ENCODE assay signal across 17 cellular contexts in genomic region chr11:11882539-11882938, GRCh38. TPM values are rescaled to one million over a fixed set of nuclear protein-coding genes. Genes with fewer than 3 reads are reported as not detected.
DNase-seq lines count a peak whose midpoint lies in the region; ATAC-seq, FAIRE-seq and TF ChIP-seq lines count a peak whose summit lies in the region.
"Had no signal": no experiment of that assay in that cellular context is flagged by ENCODE, and none has a peak within 500 bp of the region (broad histone marks: within the 10 kb centered on the region; RNA-seq: fewer than 3 reads in every experiment).

No MANE protein-coding gene starts in this region.

- TF ChIP-seq CTCF in VCaP (conservative IDR thresholded peaks at IDR 0.05): no peak

- H3K4me3 Mint-ChIP-seq in activated T-cell treated with anti-CD3 and anti-CD28 coated beads, Interleukin-2, amount 50 U/mL, for 24 hours: no peak overlapping the region
- no peak overlapping the region for H3K4me3 Mint-ChIP-seq in immature natural killer cell
- H3K4me3 Mint-ChIP-seq: GM23338 had no signal

- peaks cover 50% of the 10 kb centered on the region for H3K4me1 Mint-ChIP-seq in activated T-cell treated with anti-CD3 and anti-CD28 coated beads, Interleukin-2, amount 50 U/mL, for 24 hours (ENCODE audit: low read depth)
- H3K4me1 Mint-ChIP-seq in immature natural killer cell: peaks cover 52 to 88% of the 10 kb centered on the region in 2 donors

- H3K27ac Mint-ChIP-seq in activated T-cell treated with anti-CD3 and anti-CD28 coated beads, Interleukin-2, amount 50 U/mL, for 24 hours: peak overlapping the region; percentile 20
- H3K27ac Mint-ChIP-seq in immature natural killer cell: peak overlapping the region in 4 of 6 donors; percentile 14 to 87 (median 58)

- no peaks in the 10 kb centered on the region for H3K27me3 Mint-ChIP-seq in activated T-cell treated with anti-CD3 and anti-CD28 coated beads, Interleukin-2, amount 50 U/mL, for 24 hours
- peaks cover 3 to 6% (median 4%) of the 10 kb centered on the region in 3 donors for H3K27me3 Mint-ChIP-seq in immature natural killer cell (ENCODE audit: low read depth in 3 of 3)

- FAIRE-seq in frontal cortex (lab: Jason Lieb, UNC): no peak
- FAIRE-seq: A204.1 had no signal

- no peaks in the 10 kb centered on the region for H3K9me3 Mint-ChIP-seq in activated T-cell treated with anti-CD3 and anti-CD28 coated beads, Interleukin-2, amount 50 U/mL, for 24 hours
- H3K9me3 Mint-ChIP-seq in immature natural killer cell: no peaks in the 10 kb centered on the region
- H3K9me3 Mint-ChIP-seq: GM23338 had no signal

- ATAC-seq in GM21423 (IDR thresholded peaks at IDR 0.05; ENCODE audit: unreplicated experiment): no peak
- ATAC-seq: GM23338, HCT116 had no signal

- H3K36me3 Mint-ChIP-seq in activated T-cell treated with anti-CD3 and anti-CD28 coated beads, Interleukin-2, amount 50 U/mL, for 24 hours (ENCODE audit: low read depth): peaks cover 63% of the 10 kb centered on the region
- H3K36me3 Mint-ChIP-seq in immature natural killer cell: peaks cover 26 to 29% (median 27%) of the 10 kb centered on the region in 3 donors

- peak overlapping the region; percentile 27 for H3K27ac ChIP-seq in VCaP
- H3K27ac ChIP-seq: BLaER1 treated with 17β-estradiol and CSF1 and Interleukin-3, amounts not matched to agents 10 nM and 100 nM had no signal

- DNase-seq in activated T-cell treated with anti-CD3 and anti-CD28 coated beads, Interleukin-2, amount 50 U/mL, for 24 hours: no peak
- DNase-seq in activated T-cell treated with anti-CD3 and anti-CD28 coated beads for 4 hours (no peak), immature natural killer cell (no peak), frontal cortex (ENCODE audit: low spot score in 2 of 2) (no peak), NCI-H1694 (lab: John Stamatoyannopoulos, UW) (no peak)
- DNase-seq: DMS79 treated with DMSO at 0.1 percent for 48 hours, NCI-H1092 treated with DMSO at 0.1 percent for 48 hours, NCI-H1694 treated with DMSO at 0.1 percent for 48 hours, NCI-H226, NCI-H524 treated with DMSO at 0.1 percent for 48 hours, SHP77 treated with DMSO at 0.1 percent for 48 hours had no signal

RNA-seq across cellular contexts. Expression of gene USP47, which starts 40.8 kb away (rescaled TPM):
- 10 to 100 TPM; 36.3 to 72.4 (median 43.5) TPM for polyA plus RNA-seq in immature natural killer cell
- total RNA-seq in frontal cortex: 149 TPM
